In genomic region chr1:9384751-9385245, GRCh38 we compare ENCODE assay signal across 12 cellular contexts.
DNase-seq lines count a peak whose midpoint lies in the region; TF ChIP-seq lines count a peak whose summit lies in the region.
"Had no signal": no experiment of that assay in that cellular context is flagged by ENCODE, and none has a peak within 500 bp of the region (broad histone marks: within the 10 kb centered on the region; RNA-seq: fewer than 3 reads in every experiment).

No MANE protein-coding gene starts in this region.

- intact Hi-C loops in head of caudate nucleus (cut with DNase I) (no loop called here), testis (cut with DNase I; ENCODE audit: low total_unique reads) (no loop called here)

- no peaks in the 10 kb centered on the region for H3K79me2 ChIP-seq in SK-N-SH (ENCODE audit: insufficient read depth)

- no peak overlapping the region for H2AFZ ChIP-seq in SK-N-SH (ENCODE audit: low read depth)

- no peak for TF ChIP-seq POLR2A in testis (IDR thresholded peaks at IDR 0.05)

- WGBS in SK-N-SH (ENCODE audit: low lambda C conversion rate) = 50% methylated on average over 11 of the region's 18 CpGs
- WGBS in testis, 2 donors = 23 to 41% methylated on average over 17 to 18 of the region's 18 CpGs

- H3K27ac ChIP-seq in SK-N-SH (ENCODE audit: low read depth in 2 of 2, low read length in 1 of 2) (peak overlapping the region in 1 of 2 experiments; percentile 73; a peak in 2 of 4 replicates), muscle layer of colon (ENCODE audit: low read depth, low read length) (peak overlapping the region; percentile 61), testis (peak overlapping the region in 1 of 2 donors; percentile 72)
- H3K27ac ChIP-seq: KMS-11 had no signal

- peak overlapping the region; percentile 21; the same call in 1 of the 2 replicates for H3K4me2 ChIP-seq in SK-N-SH
- H3K4me2 ChIP-seq: KMS-11 had no signal

- POLR2A ChIA-PET in SK-N-SH (lab: Yijun Ruan, JAX) = no interaction called here

- CTCF ChIA-PET in SK-N-SH (lab: Yijun Ruan, JAX) = interaction anchor here (0.7 to 1.3 kb wide), 4 partner anchors 9 to 396 kb away, joined by 3 read pairs; no protein-coding TSS in a partner anchor

- TF ChIP-seq CTCF in SK-N-SH (IDR thresholded peaks at IDR 0.05) (no peak), testis (IDR thresholded peaks at IDR 0.05) (no peak)

- no peak overlapping the region for H3K4me3 ChIP-seq in SK-N-SH (ENCODE audit: low read depth in 2 of 2, low read length in 1 of 2)
- H3K4me3 ChIP-seq in muscle layer of colon (ENCODE audit: low read depth in 1 of 2, low read length in 2 of 2) = no peak overlapping the region
- no peak overlapping the region for H3K4me3 ChIP-seq in testis

- no peaks in the 10 kb centered on the region for H3K9me2 ChIP-seq in SK-N-SH

- H3K36me3 ChIP-seq in SK-N-SH (replicated peaks in 1 of 2; ENCODE audit: control insufficient read depth in 1 of 2, insufficient read depth in 2 of 2, low read length in 1 of 2) (no peaks in the 10 kb centered on the region), muscle layer of colon (ENCODE audit: insufficient read depth, low read length) (no peaks in the 10 kb centered on the region), testis (ENCODE audit: low read depth, missing control alignments) (no peaks in the 10 kb centered on the region)

- no peak overlapping the region for H3K9ac ChIP-seq in SK-N-SH
- H3K9ac ChIP-seq in muscle layer of colon (ENCODE audit: low read length) = no peak overlapping the region
- H3K9ac ChIP-seq: KMS-11 had no signal

- TF ChIP-seq RAD21 in SK-N-SH (IDR thresholded peaks at IDR 0.05; ENCODE audit: low read length) = no peak

- no peaks in the 10 kb centered on the region for H3F3A ChIP-seq in SK-N-SH (replicated peaks; ENCODE audit: insufficient read depth)

- H3K27me3 ChIP-seq in SK-N-SH (ENCODE audit: insufficient read depth) = no peaks in the 10 kb centered on the region
- no peaks in the 10 kb centered on the region for H3K27me3 ChIP-seq in muscle layer of colon (ENCODE audit: control insufficient read depth in 1 of 2, insufficient read depth in 2 of 2, low read length in 2 of 2)
- H3K27me3 ChIP-seq in testis = no peaks in the 10 kb centered on the region

- no peaks in the 10 kb centered on the region for H3K9me3 ChIP-seq in SK-N-SH
- no peaks in the 10 kb centered on the region for H3K9me3 ChIP-seq in muscle layer of colon (ENCODE audit: low read length)
- no peaks in the 10 kb centered on the region for H3K9me3 ChIP-seq in testis

- H4K20me1 ChIP-seq in SK-N-SH (ENCODE audit: insufficient read depth) = no peaks in the 10 kb centered on the region

- DNase-seq in SK-N-SH = peak; percentile 62
- DNase-seq in head of caudate nucleus = peak; percentile 39 to 88 (median 74)
- DNase-seq in testis = peak; percentile 89
- DNase-seq in H4 (ENCODE audit: low spot score) = no peak
- DNase-seq in NCI-H2029 (lab: John Stamatoyannopoulos, UW) = no peak
- no peak for DNase-seq in stimulated activated naive CD4-positive, alpha-beta T cell (lab: John Stamatoyannopoulos, UW)
- DNase-seq in SK-N-DZ (ENCODE audit: low spot score) = no peak
- DNase-seq: activated CD4-positive, alpha-beta T cell treated with anti-CD3 and anti-CD28 coated beads for 1 hour; NCI-H2171; SHP77 had no signal

- TF ChIP-seq EP300 in SK-N-SH (IDR thresholded peaks at IDR 0.05; ENCODE audit: borderline replicate concordance in 1 of 2, low read depth in 1 of 2, low read length in 1 of 2) = no peak

- H3K4me1 ChIP-seq in SK-N-SH (ENCODE audit: control insufficient read depth in 1 of 2, insufficient read depth in 2 of 2, low read depth in 1 of 2, low read length in 1 of 2) (peaks cover 0 to 10% of the 10 kb centered on the region in 2 experiments; a peak in 1 of 4 replicates), muscle layer of colon (ENCODE audit: insufficient read depth, low read length) (peaks cover 31% of the 10 kb centered on the region), testis (peaks cover 47% of the 10 kb centered on the region)

TF ChIP-seq in SK-N-SH, 30 proteins besides CTCF, POLR2A, EP300 and RAD21:
- no peak for TF ChIP-seq NFIC (IDR thresholded peaks at IDR 0.05; ENCODE audit: borderline replicate concordance)
- TF ChIP-seq TEAD4 (IDR thresholded peaks at IDR 0.05; ENCODE audit: borderline replicate concordance, insufficient read depth) = no peak
- no peak for TF ChIP-seq USF1 (IDR thresholded peaks at IDR 0.05; ENCODE audit: borderline replicate concordance, low read depth)
- TF ChIP-seq GATA2 (CRISPR knock-in tag; IDR thresholded peaks at IDR 0.05) = no peak
- TF ChIP-seq JUND (IDR thresholded peaks at IDR 0.05) = no peak
- no peak for TF ChIP-seq POLR2AphosphoS5 (IDR thresholded peaks at IDR 0.05; ENCODE audit: low read depth, low read length)
- TF ChIP-seq, protein P1, sequence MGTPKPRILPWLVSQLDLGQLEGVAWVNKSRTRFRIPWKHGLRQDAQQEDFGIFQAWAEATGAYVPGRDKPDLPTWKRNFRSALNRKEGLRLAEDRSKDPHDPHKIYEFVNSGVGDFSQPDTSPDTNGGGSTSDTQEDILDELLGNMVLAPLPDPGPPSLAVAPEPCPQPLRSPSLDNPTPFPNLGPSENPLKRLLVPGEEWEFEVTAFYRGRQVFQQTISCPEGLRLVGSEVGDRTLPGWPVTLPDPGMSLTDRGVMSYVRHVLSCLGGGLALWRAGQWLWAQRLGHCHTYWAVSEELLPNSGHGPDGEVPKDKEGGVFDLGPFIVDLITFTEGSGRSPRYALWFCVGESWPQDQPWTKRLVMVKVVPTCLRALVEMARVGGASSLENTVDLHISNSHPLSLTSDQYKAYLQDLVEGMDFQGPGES (IDR thresholded peaks at IDR 0.05; ENCODE audit: low read depth, low read length) = no peak
- no peak for TF ChIP-seq MXI1 (IDR thresholded peaks at IDR 0.05; ENCODE audit: low read depth, low read length)
- TF ChIP-seq RXRA (IDR thresholded peaks at IDR 0.05; ENCODE audit: borderline replicate concordance, low read depth) = no peak
- TF ChIP-seq RCOR1 (IDR thresholded peaks at IDR 0.05; ENCODE audit: low read length) = no peak
- no peak for TF ChIP-seq ELF1 (IDR thresholded peaks at IDR 0.05)
- TF ChIP-seq PBX3 (IDR thresholded peaks at IDR 0.05) = no peak
- TF ChIP-seq RFX5 (IDR thresholded peaks at IDR 0.05; ENCODE audit: low read length) = no peak
TF ChIP-seq in SK-N-SH: peak in this region for 0.

Comparison
In these comparisons a context has a peak if more than half of its experiments do, and no peak if none do; other contexts are left out.
1. DNase-seq: peak in SK-N-SH (single experiment), head of caudate nucleus (42 of 42) and testis (single experiment); none in H4 (single experiment), NCI-H2029 (single experiment), stimulated activated naive CD4-positive, alpha-beta T cell (0 of 6) and SK-N-DZ (single experiment).